16 cellular contexts compared by ENCODE assay signal in the genomic region with DNA sequence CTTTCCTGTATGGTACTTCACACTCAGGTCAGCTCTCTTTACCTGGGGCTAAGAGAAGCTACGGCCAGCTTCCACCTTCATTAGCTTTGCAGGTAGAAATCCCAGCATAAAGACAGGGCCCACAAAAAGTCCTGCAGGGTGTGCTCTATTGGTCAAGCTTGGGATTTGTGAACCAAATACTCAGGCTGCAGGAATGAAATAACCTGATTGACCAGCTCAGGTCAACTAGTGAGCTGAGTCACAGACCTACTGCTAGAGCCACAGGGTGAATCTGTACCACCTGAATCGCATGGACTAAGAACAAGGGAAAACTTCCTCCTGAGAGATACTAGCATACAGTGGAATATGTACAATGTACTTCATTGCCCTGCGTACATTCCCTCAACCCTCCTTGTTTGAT.
DNase-seq lines count a peak whose midpoint lies in the region; ATAC-seq, FAIRE-seq and TF ChIP-seq lines count a peak whose summit lies in the region.
"Had no signal": no experiment of that assay in that cellular context is flagged by ENCODE, and none has a peak within 500 bp of the region (broad histone marks: within the 10 kb centered on the region; RNA-seq: fewer than 3 reads in every experiment).

No MANE protein-coding gene starts in this region.

- H3K36me3 ChIP-seq in mammary epithelial cell (ENCODE audit: insufficient read depth, low read length), result no peaks in the 10 kb centered on the region
- H3K36me3 ChIP-seq in breast epithelium, result no peaks in the 10 kb centered on the region
- H3K36me3 ChIP-seq in K562 (ENCODE audit: control insufficient read depth, insufficient read depth, low read length), result no peaks in the 10 kb centered on the region
- H3K36me3 ChIP-seq: BLaER1 had no signal

- no peak overlapping the region for H3K4me2 ChIP-seq in mammary epithelial cell (ENCODE audit: insufficient read depth, low read depth, low read length)
- H3K4me2 ChIP-seq in K562 (ENCODE audit: insufficient read depth, low read length), result no peak overlapping the region
- H3K4me2 ChIP-seq: BLaER1, GM23338 had no signal

- H3K9me1 ChIP-seq in K562 (ENCODE audit: control insufficient read depth, insufficient read depth, low read length), result no peaks in the 10 kb centered on the region

- ATAC-seq in K562, result no peak
- ATAC-seq in GM19351 (IDR thresholded peaks at IDR 0.05; ENCODE audit: unreplicated experiment), result no peak
- ATAC-seq: GM12878, GM23338 had no signal

- no peak overlapping the region for H2AFZ ChIP-seq in mammary epithelial cell (ENCODE audit: low read depth, low read length)
- H2AFZ ChIP-seq in K562 (ENCODE audit: low read depth, low read length), result no peak overlapping the region
- H2AFZ ChIP-seq: GM23338 had no signal

- no peak overlapping the region for H3K9ac ChIP-seq in mammary epithelial cell (ENCODE audit: insufficient read depth, low read length)
- no peak overlapping the region for H3K9ac ChIP-seq in K562 (ENCODE audit: insufficient read depth in 1 of 2, low read depth in 2 of 2, low read length in 2 of 2)
- H3K9ac ChIP-seq: BLaER1 had no signal

- no peaks in the 10 kb centered on the region for H3K79me2 ChIP-seq in mammary epithelial cell (ENCODE audit: insufficient read depth, low read length)
- H3K79me2 ChIP-seq in K562 (ENCODE audit: control insufficient read depth, insufficient read depth, low read length), result no peaks in the 10 kb centered on the region

- TF ChIP-seq EP300 in K562 (IDR thresholded peaks at IDR 0.05; ENCODE audit: low read length), result no peak

- CTCF ChIA-PET in mammary epithelial cell (lab: Charles Lee; ENCODE audit: low non-redundant PET) (no interaction called here), K562 (lab: Yijun Ruan, JAX; ENCODE audit: low intra/inter-chr PET ratio) (no interaction called here)

- in situ Hi-C loops in mammary epithelial cell (cut with MboI; ENCODE audit: low sequenced_read_pairs in 2 of 2), result no loop called here
- in situ Hi-C loops in K562 (cut with MboI), result no loop called here

- no TSS peak for BruUV-seq in mammary epithelial cell (replicated peaks; lab: Mats Ljungman, UMichigan)
- no TSS peak for BruUV-seq in K562 (replicated peaks; lab: Mats Ljungman, UMichigan)

- H3K4me3 ChIP-seq in mammary epithelial cell (replicated peaks in 1 of 3; ENCODE audit: insufficient read depth in 1 of 3, low read depth in 2 of 3, low read length in 3 of 3), result no peak overlapping the region
- no peak overlapping the region for H3K4me3 ChIP-seq in breast epithelium
- no peak overlapping the region for H3K4me3 ChIP-seq in K562
- H3K4me3 ChIP-seq: BLaER1, GM12878, GM23338 had no signal

- H4K20me1 ChIP-seq in mammary epithelial cell (ENCODE audit: insufficient read depth, low read length) (no peaks in the 10 kb centered on the region), K562 (replicated peaks; ENCODE audit: control insufficient read depth, insufficient read depth, low read length) (no peaks in the 10 kb centered on the region)
- H4K20me1 ChIP-seq: BLaER1 had no signal

- DNase-seq in mammary epithelial cell (peak; percentile 33), breast epithelium (ENCODE audit: low spot score in 2 of 2) (no peak), K562 (ENCODE audit: extremely low read depth in 1 of 4, low spot score in 3 of 4) (no peak), kidney tubule cell (ENCODE audit: low spot score) (peak; percentile 34), mucosa of gallbladder (ENCODE audit: low spot score) (no peak)
- no peak for DNase-seq in stimulated activated CD4-positive, alpha-beta T cell treated with anti-CD3 and anti-CD28 coated beads, Interleukin-1b, Interleukin-23, amount 100 ng/mL, for 48 hours
- DNase-seq: 8988T; AML-193; CD8-positive, alpha-beta memory T cell; DMS 273 treated with DMSO at 0.1 percent for 48 hours; H9 had no signal

- dilution Hi-C loops in mammary epithelial cell (cut with HindIII; ENCODE audit: low sequenced_read_pairs), result no loop called here

- no peak for TF ChIP-seq POLR2A in breast epithelium (IDR thresholded peaks at IDR 0.05)
- no peak for TF ChIP-seq POLR2A in K562 (conservative IDR thresholded peaks at IDR 0.05)

- FAIRE-seq in K562 (lab: Jason Lieb, UNC), result peak; percentile 48
- FAIRE-seq: GM12878, GM18507 had no signal

- 87% methylated on average over 3 of the region's 3 CpGs for WGBS in mammary epithelial cell (ENCODE audit: low coverage, missing lambda C conversion rate)
- WGBS in K562 (ENCODE audit: insufficient coverage, low coverage, missing lambda C conversion rate), result 0% methylated on average over 3 of the region's 3 CpGs

- H3K27me3 ChIP-seq in mammary epithelial cell (ENCODE audit: insufficient read depth, low read length), result no peaks in the 10 kb centered on the region
- H3K27me3 ChIP-seq in breast epithelium, result no peaks in the 10 kb centered on the region
- no peaks in the 10 kb centered on the region for H3K27me3 ChIP-seq in K562 (ENCODE audit: control insufficient read depth in 2 of 2, insufficient read depth in 2 of 2, low read length in 2 of 2)
- H3K27me3 ChIP-seq: BLaER1 had no signal

- TF ChIP-seq CTCF in mammary epithelial cell (conservative IDR thresholded peaks at IDR 0.05 in 1 of 2, IDR thresholded peaks at IDR 0.05 in 1 of 2; ENCODE audit: extremely low read depth in 1 of 2, insufficient read depth in 1 of 2, low read depth in 1 of 2, low read length in 2 of 2) (no peak), breast epithelium (IDR thresholded peaks at IDR 0.05) (no peak), K562 (IDR thresholded peaks at IDR 0.05 in 2 of 3, conservative IDR thresholded peaks at IDR 0.05 in 1 of 3; ENCODE audit: insufficient read depth in 2 of 3, low read depth in 1 of 3, low read length in 3 of 3) (no peak)

- H3K27ac ChIP-seq in mammary epithelial cell (ENCODE audit: insufficient read depth, low read depth, low read length), result no peak overlapping the region
- H3K27ac ChIP-seq in breast epithelium, result no peak overlapping the region
- no peak overlapping the region for H3K27ac ChIP-seq in K562 (ENCODE audit: extremely low read depth, low read depth, low read length)
- H3K27ac ChIP-seq: BLaER1 had no signal

- no peaks in the 10 kb centered on the region for H3K4me1 ChIP-seq in mammary epithelial cell (ENCODE audit: insufficient read depth, low read length)
- no peaks in the 10 kb centered on the region for H3K4me1 ChIP-seq in breast epithelium
- no peaks in the 10 kb centered on the region for H3K4me1 ChIP-seq in K562 (replicated peaks in 1 of 2; ENCODE audit: control insufficient read depth in 2 of 2, insufficient read depth in 2 of 2, low read length in 2 of 2)

- intact Hi-C loops in mammary epithelial cell (cut with micrococcal nuclease) (no loop called here), breast epithelium (cut with DNase I; ENCODE audit: low total_unique reads) (no loop called here), K562 (cut with micrococcal nuclease) (no loop called here)

- POLR2A ChIA-PET in K562 (lab: Yijun Ruan, JAX), result no interaction called here

- H3K9me3 ChIP-seq in mammary epithelial cell (replicated peaks; ENCODE audit: insufficient read depth, low read length) (no peaks in the 10 kb centered on the region), breast epithelium (no peaks in the 10 kb centered on the region), K562 (replicated peaks; ENCODE audit: control insufficient read depth, insufficient read depth, low read depth, low read length) (no peaks in the 10 kb centered on the region)
- H3K9me3 ChIP-seq: BLaER1 had no signal

- TF ChIP-seq RAD21 in K562 (CRISPR knock-in tag; conservative IDR thresholded peaks at IDR 0.05 in 1 of 2, IDR thresholded peaks at IDR 0.05 in 1 of 2), result no peak

TF ChIP-seq in K562, 482 proteins besides CTCF, POLR2A, EP300 and RAD21 (continues in another document):
- TF ChIP-seq ETS2 (tag; IDR thresholded peaks at IDR 0.05; ENCODE audit: borderline replicate concordance, poor library complexity, severe bottlenecking) (no peak), TAF1 (IDR thresholded peaks at IDR 0.05; ENCODE audit: control insufficient read depth, extremely low read depth, insufficient read depth, low read length, severe bottlenecking) (no peak)
- TF ChIP-seq, protein P1, sequence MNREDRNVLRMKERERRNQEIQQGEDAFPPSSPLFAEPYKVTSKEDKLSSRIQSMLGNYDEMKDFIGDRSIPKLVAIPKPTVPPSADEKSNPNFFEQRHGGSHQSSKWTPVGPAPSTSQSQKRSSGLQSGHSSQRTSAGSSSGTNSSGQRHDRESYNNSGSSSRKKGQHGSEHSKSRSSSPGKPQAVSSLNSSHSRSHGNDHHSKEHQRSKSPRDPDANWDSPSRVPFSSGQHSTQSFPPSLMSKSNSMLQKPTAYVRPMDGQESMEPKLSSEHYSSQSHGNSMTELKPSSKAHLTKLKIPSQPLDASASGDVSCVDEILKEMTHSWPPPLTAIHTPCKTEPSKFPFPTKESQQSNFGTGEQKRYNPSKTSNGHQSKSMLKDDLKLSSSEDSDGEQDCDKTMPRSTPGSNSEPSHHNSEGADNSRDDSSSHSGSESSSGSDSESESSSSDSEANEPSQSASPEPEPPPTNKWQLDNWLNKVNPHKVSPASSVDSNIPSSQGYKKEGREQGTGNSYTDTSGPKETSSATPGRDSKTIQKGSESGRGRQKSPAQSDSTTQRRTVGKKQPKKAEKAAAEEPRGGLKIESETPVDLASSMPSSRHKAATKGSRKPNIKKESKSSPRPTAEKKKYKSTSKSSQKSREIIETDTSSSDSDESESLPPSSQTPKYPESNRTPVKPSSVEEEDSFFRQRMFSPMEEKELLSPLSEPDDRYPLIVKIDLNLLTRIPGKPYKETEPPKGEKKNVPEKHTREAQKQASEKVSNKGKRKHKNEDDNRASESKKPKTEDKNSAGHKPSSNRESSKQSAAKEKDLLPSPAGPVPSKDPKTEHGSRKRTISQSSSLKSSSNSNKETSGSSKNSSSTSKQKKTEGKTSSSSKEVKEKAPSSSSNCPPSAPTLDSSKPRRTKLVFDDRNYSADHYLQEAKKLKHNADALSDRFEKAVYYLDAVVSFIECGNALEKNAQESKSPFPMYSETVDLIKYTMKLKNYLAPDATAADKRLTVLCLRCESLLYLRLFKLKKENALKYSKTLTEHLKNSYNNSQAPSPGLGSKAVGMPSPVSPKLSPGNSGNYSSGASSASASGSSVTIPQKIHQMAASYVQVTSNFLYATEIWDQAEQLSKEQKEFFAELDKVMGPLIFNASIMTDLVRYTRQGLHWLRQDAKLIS (CRISPR knock-in tag; IDR thresholded peaks at IDR 0.05), result no peak
- TF ChIP-seq, protein P2, sequence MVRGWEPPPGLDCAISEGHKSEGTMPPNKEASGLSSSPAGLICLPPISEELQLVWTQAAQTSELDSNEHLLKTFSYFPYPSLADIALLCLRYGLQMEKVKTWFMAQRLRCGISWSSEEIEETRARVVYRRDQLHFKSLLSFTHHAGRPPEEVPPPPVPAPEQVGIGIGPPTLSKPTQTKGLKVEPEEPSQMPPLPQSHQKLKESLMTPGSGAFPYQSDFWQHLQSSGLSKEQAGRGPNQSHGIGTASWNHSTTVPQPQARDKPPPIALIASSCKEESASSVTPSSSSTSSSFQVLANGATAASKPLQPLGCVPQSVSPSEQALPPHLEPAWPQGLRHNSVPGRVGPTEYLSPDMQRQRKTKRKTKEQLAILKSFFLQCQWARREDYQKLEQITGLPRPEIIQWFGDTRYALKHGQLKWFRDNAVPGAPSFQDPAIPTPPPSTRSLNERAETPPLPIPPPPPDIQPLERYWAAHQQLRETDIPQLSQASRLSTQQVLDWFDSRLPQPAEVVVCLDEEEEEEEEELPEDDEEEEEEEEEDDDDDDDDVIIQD (CRISPR knock-in tag; IDR thresholded peaks at IDR 0.05), result no peak

Comparison
In these comparisons a context has a peak if more than half of its experiments do, and no peak if none do; other contexts are left out.
1. DNase-seq: peak in mammary epithelial cell (single experiment) and kidney tubule cell (single experiment); none in breast epithelium (0 of 2), K562 (0 of 4), mucosa of gallbladder (single experiment) and stimulated activated CD4-positive, alpha-beta T cell treated with anti-CD3 and anti-CD28 coated beads, Interleukin-1b, Interleukin-23, amount 100 ng/mL, for 48 hours (single experiment).